In the genomic region with DNA sequence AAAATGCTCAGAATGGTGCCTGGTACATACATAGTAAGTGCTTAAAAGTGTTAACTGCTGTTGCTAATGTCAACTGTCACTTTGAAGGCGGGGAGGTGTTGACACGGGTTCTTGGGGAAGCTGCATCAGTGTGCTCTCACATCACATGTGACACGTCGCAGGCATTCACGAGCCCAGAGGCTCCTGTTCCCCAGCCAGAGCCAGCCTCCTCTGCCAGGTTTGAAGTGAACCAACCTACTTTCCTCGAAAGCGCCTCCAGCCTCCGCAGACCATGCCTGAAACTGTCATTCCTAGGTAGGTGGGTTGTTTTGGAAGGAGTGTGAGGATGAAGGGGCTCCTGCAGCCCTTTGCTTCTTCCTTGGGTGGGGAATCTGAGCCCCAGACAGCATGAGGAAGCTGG, we compare ENCODE assay signal across 16 cellular contexts. TPM values are rescaled to one million over a fixed set of nuclear protein-coding genes. Genes with fewer than 3 reads are reported as not detected.
DNase-seq lines count a peak whose midpoint lies in the region; ATAC-seq and TF ChIP-seq lines count a peak whose summit lies in the region.
"Had no signal": no experiment of that assay in that cellular context is flagged by ENCODE, and none has a peak within 500 bp of the region (broad histone marks: within the 10 kb centered on the region; RNA-seq: fewer than 3 reads in every experiment).

No MANE protein-coding gene starts in this region.

- 97% methylated on average over 8 of the region's 8 CpGs for WGBS in mesenchymal stem cell

- peak; percentile 63 to 82 for ATAC-seq in gastrocnemius medialis
- ATAC-seq: HCT116 had no signal

- H3K9me3 ChIP-seq in mesenchymal stem cell (ENCODE audit: control insufficient read depth, low read length) (no peaks in the 10 kb centered on the region), gastrocnemius medialis (no peaks in the 10 kb centered on the region)

- H3K18ac ChIP-seq in mesenchymal stem cell (ENCODE audit: low read depth in 1 of 2, low read length in 2 of 2): no peak overlapping the region

- H2AK5ac ChIP-seq in mesenchymal stem cell (ENCODE audit: low read length, severe bottlenecking): peak overlapping the region; percentile 43

- no peak overlapping the region for H3K27ac Mint-ChIP-seq in endothelial cell (ENCODE audit: unreplicated experiment)

- H2BK15ac ChIP-seq in mesenchymal stem cell (ENCODE audit: low read depth, poor library complexity, severe bottlenecking): no peak overlapping the region

- H3K27ac ChIP-seq in RWPE1: peak overlapping the region; percentile 48
- H3K27ac ChIP-seq in mesenchymal stem cell (ENCODE audit: low read length, poor library complexity, severe bottlenecking): no peak overlapping the region
- H3K27ac ChIP-seq in gastrocnemius medialis: peak overlapping the region in 3 of 4 donors; percentile 36 to 57 (median 49)
- H3K27ac ChIP-seq: BLaER1 had no signal

- H4K8ac ChIP-seq in mesenchymal stem cell (ENCODE audit: low read length): no peak overlapping the region

- H3K4me1 ChIP-seq in mesenchymal stem cell (ENCODE audit: control insufficient read depth, insufficient read depth, low read depth, low read length) (peaks cover 29% of the 10 kb centered on the region), gastrocnemius medialis (peaks cover 71% of the 10 kb centered on the region in 2 donors)

- CTCF ChIA-PET in RWPE1 (lab: Yijun Ruan, JAX): no interaction called here

- no peak overlapping the region for H3K4me3 Mint-ChIP-seq in endothelial cell (ENCODE audit: unreplicated experiment)
- H3K4me3 Mint-ChIP-seq: CD4-positive, alpha-beta memory T cell had no signal

- H4K91ac ChIP-seq in mesenchymal stem cell (ENCODE audit: low read length): no peak overlapping the region

- H3K4ac ChIP-seq in mesenchymal stem cell (ENCODE audit: low read depth in 1 of 2, low read length in 2 of 2): peak overlapping the region in 1 of 2 experiments; percentile 46

- peaks cover 12% of the 10 kb centered on the region for H3K36me3 Mint-ChIP-seq in endothelial cell (ENCODE audit: low read depth, unreplicated experiment)

- H2AFZ ChIP-seq in mesenchymal stem cell (ENCODE audit: low read depth, low read length): no peak overlapping the region

- H3K27me3 ChIP-seq in mesenchymal stem cell (ENCODE audit: control insufficient read depth in 1 of 2, insufficient read depth in 1 of 2, low read length in 2 of 2) (no peaks in the 10 kb centered on the region), gastrocnemius medialis (no peaks in the 10 kb centered on the region)
- H3K27me3 ChIP-seq: BLaER1 had no signal

- H2BK12ac ChIP-seq in mesenchymal stem cell (ENCODE audit: low read length in 2 of 2): no peak overlapping the region

- no peak overlapping the region for H2BK120ac ChIP-seq in mesenchymal stem cell (ENCODE audit: low read depth, low read length)

- peaks cover 27% of the 10 kb centered on the region for H3K79me1 ChIP-seq in mesenchymal stem cell (replicated peaks; ENCODE audit: low read length, poor library complexity, severe bottlenecking)

- DNase-seq in RWPE1 (ENCODE audit: low spot score) (no peak), head of caudate nucleus (peak in 41 of 42 donors; percentile 31 to 94 (median 77)), mesenchymal stem cell (no peak), gastrocnemius medialis (peak; percentile 71 to 76), endothelial cell (ENCODE audit: low spot score) (no peak), erythroblast (lab: John Stamatoyannopoulos, UW) (no peak)
- no peak for DNase-seq in stimulated activated naive CD4-positive, alpha-beta T cell (lab: John Stamatoyannopoulos, UW)
- DNase-seq: CD4-positive, alpha-beta memory T cell; GOT3; MM.1S; NCI-H1092 treated with DMSO at 0.1 percent for 48 hours; NCI-H146; NCI-H748 treated with DMSO at 0.1 percent for 48 hours; SHP77 treated with DMSO at 0.1 percent for 48 hours had no signal

- POLR2A ChIA-PET in RWPE1 (lab: Yijun Ruan, JAX; ENCODE audit: low non-redundant PET): no interaction called here

- no peak overlapping the region for H3K4me2 ChIP-seq in mesenchymal stem cell (ENCODE audit: low read length, poor library complexity, severe bottlenecking)
- H3K4me2 ChIP-seq: BLaER1 had no signal

- H3K4me3 ChIP-seq in mesenchymal stem cell (ENCODE audit: insufficient read depth in 1 of 2, low read depth in 1 of 2, low read length in 2 of 2) (no peak overlapping the region), gastrocnemius medialis (no peak overlapping the region)
- H3K4me3 ChIP-seq: BLaER1 had no signal

- TF ChIP-seq CTCF in RWPE1 (conservative IDR thresholded peaks at IDR 0.05; ENCODE audit: low read depth) (no peak), gastrocnemius medialis (IDR thresholded peaks at IDR 0.05 in 4 of 5, conservative IDR thresholded peaks at IDR 0.05 in 1 of 5) (no peak), endothelial cell (IDR thresholded peaks at IDR 0.05; ENCODE audit: unreplicated experiment) (no peak)

- TF ChIP-seq POLR2A in gastrocnemius medialis (IDR thresholded peaks at IDR 0.05) (peak in 1 of 2 donors; percentile 9), erythroblast (IDR thresholded peaks at IDR 0.05; ENCODE audit: low read length) (no peak)

- H3K9ac ChIP-seq in mesenchymal stem cell (ENCODE audit: low read length): no peak overlapping the region
- H3K9ac ChIP-seq: BLaER1 had no signal

- peaks cover 13% of the 10 kb centered on the region for H3K27me3 Mint-ChIP-seq in endothelial cell (ENCODE audit: unreplicated experiment)
- H3K27me3 Mint-ChIP-seq: CD4-positive, alpha-beta memory T cell had no signal

- no peak overlapping the region for H3K14ac ChIP-seq in mesenchymal stem cell (ENCODE audit: low read length in 2 of 2)

- H3K23ac ChIP-seq in mesenchymal stem cell (ENCODE audit: low read length in 2 of 2): no peak overlapping the region

- H3K36me3 ChIP-seq in mesenchymal stem cell (ENCODE audit: control insufficient read depth in 1 of 2, insufficient read depth in 2 of 2, low read depth in 1 of 2, low read length in 2 of 2): peaks cover 0 to 19% of the 10 kb centered on the region in 2 experiments
- no peaks in the 10 kb centered on the region for H3K36me3 ChIP-seq in gastrocnemius medialis

- in situ Hi-C loops in gastrocnemius medialis (cut with MboI; ENCODE audit: low sequenced_read_pairs in 4 of 4): no loop called here

- H3K4me1 Mint-ChIP-seq in endothelial cell (ENCODE audit: unreplicated experiment): peaks cover 10% of the 10 kb centered on the region

- no peaks in the 10 kb centered on the region for H3K9me3 Mint-ChIP-seq in endothelial cell (ENCODE audit: unreplicated experiment)

- no peak overlapping the region for H2BK5ac ChIP-seq in mesenchymal stem cell (ENCODE audit: low read depth, low read length, poor library complexity, severe bottlenecking)

- intact Hi-C loops in head of caudate nucleus (cut with DNase I) (no loop called here), gastrocnemius medialis (cut with DNase I; ENCODE audit: low total_unique reads) (no loop called here)

RNA-seq across cellular contexts. Expression of a gene that starts 13.8 kb away (rescaled TPM):
- polyA plus RNA-seq in mesenchymal stem cell (2013, experiment 1 of 2): 128 TPM
- polyA plus RNA-seq in mesenchymal stem cell (2013, experiment 2 of 2): 130 TPM
- total RNA-seq in gastrocnemius medialis (100 to 1,000 TPM in 1 of 4 donors, 10 to 100 TPM in 3; 73.7 to 106 (median 78.3) TPM), endothelial cell (ENCODE audit: unreplicated experiment) (74.8 TPM)

Comparison
In these comparisons a context has a peak if more than half of its experiments do, and no peak if none do; other contexts are left out.
1. DNase-seq: peak in head of caudate nucleus (41 of 42) and gastrocnemius medialis (2 of 2); none in RWPE1 (single experiment), mesenchymal stem cell (single experiment), endothelial cell (single experiment), stimulated activated naive CD4-positive, alpha-beta T cell (0 of 6) and erythroblast (0 of 2).